7 cellular contexts compared by ENCODE assay signal in genomic region chr5:112862085-112862484, GRCh38. TPM values are rescaled to one million over a fixed set of nuclear protein-coding genes. Genes with fewer than 3 reads are reported as not detected.
DNase-seq lines count a peak whose midpoint lies in the region; ATAC-seq and TF ChIP-seq lines count a peak whose summit lies in the region.

No MANE protein-coding gene starts in this region.

- H3F3A ChIP-seq in SK-N-SH (replicated peaks; ENCODE audit: insufficient read depth): peaks cover 3% of the 10 kb centered on the region

- H2AFZ ChIP-seq in HCT116 (ENCODE audit: low read depth, low read length, poor library complexity, severe bottlenecking) (no peak overlapping the region), SK-N-SH (ENCODE audit: low read depth) (no peak overlapping the region; the same call in 1 of the 2 replicates)

- H3K79me2 ChIP-seq in HCT116 (ENCODE audit: insufficient read depth, low read length) (peaks cover 51% of the 10 kb centered on the region), SK-N-SH (ENCODE audit: insufficient read depth) (peaks cover 59% of the 10 kb centered on the region)

- H3K27ac ChIP-seq in HCT116 (ENCODE audit: low read depth, low read length) (no peak overlapping the region), SK-N-SH (ENCODE audit: low read depth in 2 of 2, low read length in 1 of 2) (peak overlapping the region in 1 of 2 experiments; percentile 86; a peak in 1 of 4 replicates), skin epidermis (peak overlapping the region in 15 of 21 experiments; percentile 71 to 94 (median 89))

- intact Hi-C loops in HCT116 (cut with micrococcal nuclease): no loop called here

- DNase-seq in HCT116 (ENCODE audit: low read depth, low spot score) (no peak), SK-N-SH (peak; percentile 30), fibroblast of villous mesenchyme (ENCODE audit: low read depth) (no peak), Ammon's horn (ENCODE audit: low spot score) (no peak)

- peak overlapping the region; percentile 82 for H3K9ac ChIP-seq in HCT116 (ENCODE audit: low read length)
- peak overlapping the region; percentile 91 for H3K9ac ChIP-seq in SK-N-SH

- POLR2A ChIA-PET in HCT116 (lab: Charles Lee): no interaction called here
- POLR2A ChIA-PET in SK-N-SH (lab: Yijun Ruan, JAX): interaction anchor here (1.8 kb wide), 1 partner anchor 60 kb away, joined by 14 read pairs; the partner anchor contains the start of gene REEP5

- no peak for TF ChIP-seq CTCF in HCT116 (IDR thresholded peaks at IDR 0.05 in 2 of 3, conservative IDR thresholded peaks at IDR 0.05 in 1 of 3; ENCODE audit: borderline replicate concordance in 1 of 3, insufficient read depth in 1 of 3, low read depth in 2 of 3, low read length in 2 of 3)
- no peak for TF ChIP-seq CTCF in SK-N-SH (IDR thresholded peaks at IDR 0.05)
- TF ChIP-seq CTCF in fibroblast of villous mesenchyme (IDR thresholded peaks at IDR 0.05; ENCODE audit: insufficient read depth, low read depth, low read length): no peak

- H3K4me3 ChIP-seq in HCT116 (replicated peaks in 1 of 2; ENCODE audit: low read depth in 1 of 2, low read length in 2 of 2) (peak overlapping the region; percentile 80 to 99), SK-N-SH (ENCODE audit: low read depth in 2 of 2, low read length in 1 of 2) (peak overlapping the region; percentile 91 to 96), fibroblast of villous mesenchyme (ENCODE audit: low read depth, low read length) (peak overlapping the region; percentile 70), skin epidermis (peak overlapping the region; percentile 56 to 81 (median 69))

- H3K4me1 ChIP-seq in HCT116 (ENCODE audit: control insufficient read depth in 1 of 2, insufficient read depth in 2 of 2, low read length in 2 of 2) (peaks cover 8 to 22% of the 10 kb centered on the region in 2 experiments), SK-N-SH (ENCODE audit: control insufficient read depth in 1 of 2, insufficient read depth in 2 of 2, low read depth in 1 of 2, low read length in 1 of 2) (peaks cover 18 to 22% of the 10 kb centered on the region in 2 experiments; a peak in 3 of 4 replicates)

- no peaks in the 10 kb centered on the region for H3K9me2 ChIP-seq in HCT116 (ENCODE audit: insufficient read depth)
- no peaks in the 10 kb centered on the region for H3K9me2 ChIP-seq in SK-N-SH

- H3K36me3 ChIP-seq in HCT116 (ENCODE audit: control insufficient read depth in 1 of 2, insufficient read depth in 2 of 2, low read length in 2 of 2) (peaks cover 25 to 34% of the 10 kb centered on the region in 2 experiments), SK-N-SH (replicated peaks in 1 of 2; ENCODE audit: control insufficient read depth in 1 of 2, insufficient read depth in 2 of 2, low read length in 1 of 2) (peaks cover 36 to 43% of the 10 kb centered on the region in 2 experiments)

- no peaks in the 10 kb centered on the region for H3K27me3 ChIP-seq in HCT116 (ENCODE audit: insufficient read depth, low read length)
- no peaks in the 10 kb centered on the region for H3K27me3 ChIP-seq in SK-N-SH (ENCODE audit: insufficient read depth)

- WGBS in SK-N-SH (ENCODE audit: low lambda C conversion rate): 5% methylated on average over 9 of the region's 9 CpGs

- CTCF ChIA-PET in HCT116 (lab: Charles Lee) (no interaction called here), SK-N-SH (lab: Yijun Ruan, JAX) (interaction anchor here (1.2 to 2.1 kb wide), 2 partner anchors 14 to 59 kb away, joined by 3 to 8 read pairs; partner anchors contain the start of gene REEP5)

- H4K20me1 ChIP-seq in HCT116 (ENCODE audit: insufficient read depth): no peaks in the 10 kb centered on the region; the same call in 1 of the 2 replicates
- peaks cover 17% of the 10 kb centered on the region for H4K20me1 ChIP-seq in SK-N-SH (ENCODE audit: insufficient read depth)

- no peak for TF ChIP-seq POLR2A in HCT116 (IDR thresholded peaks at IDR 0.05; ENCODE audit: borderline replicate concordance, extremely low read depth, insufficient read depth, insufficient read length)

- RAD21 ChIA-PET in HCT116 (lab: Charles Lee; ENCODE audit: low non-redundant PET in 1 of 2, low total read pairs in 2 of 2, uncharacterized antibody in 2 of 2, unreplicated experiment in 2 of 2): no interaction called here

- no TSS peak for BruUV-seq in HCT116 (replicated peaks; lab: Mats Ljungman, UMichigan)

- H3K4me2 ChIP-seq in HCT116 (ENCODE audit: low read length) (peak overlapping the region; percentile 85), SK-N-SH (peak overlapping the region; percentile 82)

- no peak for TF ChIP-seq EP300 in SK-N-SH (IDR thresholded peaks at IDR 0.05; ENCODE audit: borderline replicate concordance in 1 of 2, low read depth in 1 of 2, low read length in 1 of 2)

- ATAC-seq in HCT116 (no peak), GM18858 (IDR thresholded peaks at IDR 0.05; ENCODE audit: unreplicated experiment) (no peak), GM21515 (IDR thresholded peaks at IDR 0.05; ENCODE audit: unreplicated experiment) (no peak)

- TF ChIP-seq RAD21 in HCT116 (IDR thresholded peaks at IDR 0.05; ENCODE audit: low read depth) (no peak), SK-N-SH (IDR thresholded peaks at IDR 0.05; ENCODE audit: low read length) (no peak)

- H3K9me3 ChIP-seq in HCT116 (ENCODE audit: control insufficient read depth in 1 of 2, insufficient read depth in 1 of 2, low read depth in 1 of 2, low read length in 2 of 2) (no peaks in the 10 kb centered on the region), SK-N-SH (no peaks in the 10 kb centered on the region)

TF ChIP-seq in HCT116, 20 proteins besides CTCF, POLR2A, EP300 and RAD21 (continues in another document):
- no peak for TF ChIP-seq TCF7L2 (IDR thresholded peaks at IDR 0.05; ENCODE audit: borderline replicate concordance, extremely low read depth, insufficient read depth, insufficient read length)
- TF ChIP-seq SIN3A (IDR thresholded peaks at IDR 0.05; ENCODE audit: low read depth): no peak
- TF ChIP-seq ZNF274 (IDR thresholded peaks at IDR 0.05; ENCODE audit: low read depth, low read length): no peak
- TF ChIP-seq ZFX (IDR thresholded peaks at IDR 0.05): no peak
- no peak for TF ChIP-seq EZH2 (IDR thresholded peaks at IDR 0.05)
- TF ChIP-seq YY1 (IDR thresholded peaks at IDR 0.05; ENCODE audit: extremely low read depth, insufficient replicate concordance, low read depth, low read length): no peak
- no peak for TF ChIP-seq SP1 (IDR thresholded peaks at IDR 0.05; ENCODE audit: low read depth)
- no peak for TF ChIP-seq POLR2AphosphoS5 (IDR thresholded peaks at IDR 0.05; ENCODE audit: low read depth, low read length)
- no peak for TF ChIP-seq MAX (IDR thresholded peaks at IDR 0.05)

TF ChIP-seq in SK-N-SH, 30 proteins besides CTCF, POLR2A, EP300 and RAD21:
- TF ChIP-seq IRF3 (IDR thresholded peaks at IDR 0.05; ENCODE audit: low read depth, low read length) (no peak), FOXM1 (IDR thresholded peaks at IDR 0.05; ENCODE audit: low read depth) (no peak), TAF1 (IDR thresholded peaks at IDR 0.05; ENCODE audit: borderline replicate concordance, low read depth, low read length) (no peak), ELF1 (IDR thresholded peaks at IDR 0.05) (no peak), CHD2 (IDR thresholded peaks at IDR 0.05; ENCODE audit: low read length, partially characterized antibody) (no peak), EZH2phosphoT487 (IDR thresholded peaks at IDR 0.05; ENCODE audit: borderline replicate concordance, low read depth) (no peak), SIN3A (IDR thresholded peaks at IDR 0.05; ENCODE audit: borderline replicate concordance, low read depth, low read length) (no peak), JUND (IDR thresholded peaks at IDR 0.05) (no peak), GATA2 (CRISPR knock-in tag; IDR thresholded peaks at IDR 0.05) (no peak), GABPA (IDR thresholded peaks at IDR 0.05; ENCODE audit: low read depth) (no peak), MAX (IDR thresholded peaks at IDR 0.05; ENCODE audit: low read depth) (no peak), FOXJ3 (CRISPR knock-in tag; IDR thresholded peaks at IDR 0.05) (no peak), SMC3 (IDR thresholded peaks at IDR 0.05; ENCODE audit: low read depth, low read length) (no peak), MEF2A (IDR thresholded peaks at IDR 0.05; ENCODE audit: borderline replicate concordance, low read depth) (no peak), RCOR1 (IDR thresholded peaks at IDR 0.05; ENCODE audit: low read length) (no peak), USF2 (IDR thresholded peaks at IDR 0.05; ENCODE audit: borderline replicate concordance, low read depth, low read length) (no peak)

RNA-seq across cellular contexts. Expression of gene SRP19, which starts 1.0 kb away (rescaled TPM):
- total RNA-seq in HCT116 (2021; ENCODE audit: unreplicated experiment) (45.3 TPM), fibroblast of villous mesenchyme (56.7 and 84.6 TPM in 2 replicates)
- polyA plus RNA-seq in HCT116 (2012): 40.7 and 49.7 TPM in 2 replicates
- 46.4 and 54.1 TPM in 2 replicates for polyA plus RNA-seq in SK-N-SH (2012; rRNA removed)
- 71.7 and 129 TPM in 2 replicates for polyA plus RNA-seq in SK-N-SH (2012; cell fraction: cytosol; rRNA removed)
- 18.3 and 33.4 TPM in 2 replicates for polyA plus RNA-seq in SK-N-SH (2012; cell fraction: nucleus; rRNA removed)

RNA-seq across cellular contexts. Expression of gene REEP5, which starts 59.9 kb away (rescaled TPM):
- total RNA-seq in HCT116 (2021; ENCODE audit: unreplicated experiment): 71.7 TPM
- polyA plus RNA-seq in HCT116 (2012): 87.1 and 93.7 TPM in 2 replicates
- 90.2 and 124 TPM in 2 replicates for polyA plus RNA-seq in SK-N-SH (2012; rRNA removed)
- 83.8 and 93.9 TPM in 2 replicates for polyA plus RNA-seq in SK-N-SH (2012; cell fraction: cytosol; rRNA removed)
- 62.3 and 87.7 TPM in 2 replicates for polyA plus RNA-seq in SK-N-SH (2012; cell fraction: nucleus; rRNA removed)
- total RNA-seq in fibroblast of villous mesenchyme: 47.0 and 48.8 TPM in 2 replicates
